8 cellular contexts compared by ENCODE assay signal in the genomic region with DNA sequence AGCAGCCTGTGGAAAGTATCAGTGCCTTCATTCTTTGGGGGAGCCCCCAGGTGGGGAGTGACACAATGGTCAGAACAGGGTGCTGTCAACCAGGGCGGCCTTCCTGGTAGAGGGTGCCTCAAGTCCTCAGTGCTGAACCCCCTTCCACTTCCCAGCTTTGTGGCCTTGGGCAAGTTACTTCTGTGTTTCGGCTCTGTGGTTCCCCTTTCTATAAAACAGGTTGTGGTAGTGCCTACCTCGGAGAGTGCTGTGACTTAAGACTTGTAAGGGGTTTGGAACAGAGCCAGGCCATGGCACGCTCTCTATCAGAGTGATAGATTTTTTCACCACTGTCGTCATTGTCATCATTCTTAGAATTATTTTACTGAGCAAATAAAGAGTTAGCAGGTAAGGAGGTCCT.
DNase-seq lines count a peak whose midpoint lies in the region; ATAC-seq and TF ChIP-seq lines count a peak whose summit lies in the region.

No MANE protein-coding gene starts in this region.

- H3K27me3 Mint-ChIP-seq in endodermal cell (ENCODE audit: insufficient read depth): no peaks in the 10 kb centered on the region

- H3K27me3 ChIP-seq in Karpas-422 (ENCODE audit: low read length) (no peaks in the 10 kb centered on the region), endodermal cell (ENCODE audit: control insufficient read depth, insufficient read depth, low read length, poor library complexity, severe bottlenecking) (no peaks in the 10 kb centered on the region), BE2C (no peaks in the 10 kb centered on the region)

- TF ChIP-seq CTCF in epithelial cell of esophagus (IDR thresholded peaks at IDR 0.05; ENCODE audit: insufficient read depth, low read depth, low read length, missing control alignments) (no peak), endodermal cell (conservative IDR thresholded peaks at IDR 0.05) (no peak), BE2C (IDR thresholded peaks at IDR 0.05; ENCODE audit: low read depth, low read length) (no peak)

- peak overlapping the region; percentile 53 for H3K4me3 ChIP-seq in Karpas-422 (ENCODE audit: low read length)
- no peak overlapping the region for H3K4me3 ChIP-seq in epithelial cell of esophagus (ENCODE audit: low read length)
- H3K4me3 ChIP-seq in endodermal cell (ENCODE audit: low read length): no peak overlapping the region
- H3K4me3 ChIP-seq in BE2C (ENCODE audit: low read depth, low read length): no peak overlapping the region

- H3K27ac ChIP-seq in Karpas-422 (ENCODE audit: low read length) (peak overlapping the region; percentile 99), endodermal cell (ENCODE audit: low read depth, low read length) (no peak overlapping the region)

- no peak overlapping the region for H3K4me3 Mint-ChIP-seq in endodermal cell

- no peaks in the 10 kb centered on the region for H3K9me2 ChIP-seq in Karpas-422 (replicated peaks; ENCODE audit: insufficient read depth, low read length)

- WGBS in endodermal cell (ENCODE audit: insufficient coverage in 1 of 2, insufficient read length in 1 of 2), 2 experiments: 81 to 98% methylated on average over 5 of the region's 5 CpGs

- peaks cover 22% of the 10 kb centered on the region; the same call in 1 of the 2 replicates for H3K79me2 ChIP-seq in Karpas-422 (ENCODE audit: low read length)

- peak overlapping the region; percentile 74 for H3K9ac ChIP-seq in Karpas-422 (ENCODE audit: low read length)
- H3K9ac ChIP-seq in endodermal cell (ENCODE audit: extremely low read depth, low read length, poor library complexity, severe bottlenecking): no peak overlapping the region

- H3K4me1 ChIP-seq in Karpas-422 (ENCODE audit: low read length): peaks cover 100% of the 10 kb centered on the region
- peaks cover 7% of the 10 kb centered on the region for H3K4me1 ChIP-seq in endodermal cell (ENCODE audit: control insufficient read depth, insufficient read depth, low read length)
- peaks cover 63% of the 10 kb centered on the region for H3K4me1 ChIP-seq in BE2C

- H3K36me3 Mint-ChIP-seq in endodermal cell (ENCODE audit: low read depth): peaks cover 12% of the 10 kb centered on the region

- ATAC-seq in GM19043 (IDR thresholded peaks at IDR 0.05; ENCODE audit: low read depth, unreplicated experiment): peak; percentile 35

- peaks cover 22% of the 10 kb centered on the region for H3K4me1 Mint-ChIP-seq in endodermal cell

- no peaks in the 10 kb centered on the region for H3K9me3 Mint-ChIP-seq in endodermal cell

- H2AFZ ChIP-seq in Karpas-422 (ENCODE audit: low read length): no peak overlapping the region

- no peak overlapping the region for H3K27ac Mint-ChIP-seq in endodermal cell

- DNase-seq in Karpas-422 (peak; percentile 94), epithelial cell of esophagus (ENCODE audit: low read depth) (peak; percentile 27), kidney glomerular epithelial cell (lab: John Stamatoyannopoulos, UW) (no peak), endodermal cell (no peak), BE2C (no peak)
- DNase-seq in activated CD4-positive, alpha-beta T cell treated with anti-CD3 and anti-CD28 coated beads for 48 hours: peak; percentile 81
- DNase-seq in stimulated activated CD8-positive, alpha-beta memory T cell treated with anti-CD3 and anti-CD28 coated beads, Interleukin-12 subunit alpha, Interleukin-12 subunit beta, amount 100 ng/mL, for 4 hours (ENCODE audit: low read depth): peak; percentile 24

- H3K9me3 ChIP-seq in Karpas-422 (ENCODE audit: low read length) (no peaks in the 10 kb centered on the region; the same call in 1 of the 2 replicates), endodermal cell (ENCODE audit: control insufficient read depth, low read length) (no peaks in the 10 kb centered on the region), BE2C (no peaks in the 10 kb centered on the region)

- no peaks in the 10 kb centered on the region for H4K20me1 ChIP-seq in Karpas-422 (ENCODE audit: insufficient read depth, low read depth, low read length)

- peak overlapping the region; percentile 70 for H3K4me2 ChIP-seq in Karpas-422 (ENCODE audit: low read depth, low read length, poor library complexity, severe bottlenecking)

- peaks cover 15% of the 10 kb centered on the region; the same call in 1 of the 2 replicates for H3K36me3 ChIP-seq in Karpas-422 (ENCODE audit: insufficient read depth, low read length)
- H3K36me3 ChIP-seq in endodermal cell (ENCODE audit: control insufficient read depth, insufficient read depth, low read length): no peaks in the 10 kb centered on the region
- no peaks in the 10 kb centered on the region; the same call in 1 of the 2 replicates for H3K36me3 ChIP-seq in BE2C

Comparison
In these comparisons a context has a peak if more than half of its experiments do, and no peak if none do; other contexts are left out.
1. DNase-seq: peak in Karpas-422 (single experiment), activated CD4-positive, alpha-beta T cell treated with anti-CD3 and anti-CD28 coated beads for 48 hours (single experiment), epithelial cell of esophagus (single experiment) and stimulated activated CD8-positive, alpha-beta memory T cell treated with anti-CD3 and anti-CD28 coated beads, Interleukin-12 subunit alpha, Interleukin-12 subunit beta, amount 100 ng/mL, for 4 hours (single experiment); none in kidney glomerular epithelial cell (single experiment), endodermal cell (single experiment) and BE2C (single experiment).